12 cellular contexts compared by ENCODE assay signal in genomic region chr6:84618046-84618752, GRCh38.
DNase-seq lines count a peak whose midpoint lies in the region; ATAC-seq and TF ChIP-seq lines count a peak whose summit lies in the region.
"Had no signal": no experiment of that assay in that cellular context is flagged by ENCODE, and none has a peak within 500 bp of the region (broad histone marks: within the 10 kb centered on the region; RNA-seq: fewer than 3 reads in every experiment).

No MANE protein-coding gene starts in this region.

- H3K4me3 ChIP-seq in cardiac muscle cell (no peak overlapping the region), smooth muscle cell (no peak overlapping the region)
- H3K4me3 ChIP-seq: tibial nerve had no signal

- H2BK5ac ChIP-seq in H9 (ENCODE audit: insufficient read length, low read length), result no peak overlapping the region

- peak overlapping the region in 1 of 3 experiments; percentile 73; a peak in 3 of 7 replicates for H3K27ac Mint-ChIP-seq in H9

- H3K4me1 ChIP-seq in H9 (ENCODE audit: insufficient read depth, low read length), result no peaks in the 10 kb centered on the region
- H3K4me1 ChIP-seq in cardiac muscle cell (ENCODE audit: low read depth), result peaks cover 15% of the 10 kb centered on the region
- peaks cover 20% of the 10 kb centered on the region for H3K4me1 ChIP-seq in smooth muscle cell (ENCODE audit: low read depth)

- H2BK20ac ChIP-seq in H9 (ENCODE audit: low read depth, low read length, poor library complexity, severe bottlenecking), result no peak overlapping the region

- no CpG with 5 or more reads among the region's 8 CpGs for WGBS in H9 (ENCODE audit: extremely low coverage, insufficient read length, low lambda C conversion rate)
- 38% methylated on average over 8 of the region's 8 CpGs for WGBS in smooth muscle cell (ENCODE audit: low lambda C conversion rate)

- H3K9ac ChIP-seq in H9 (ENCODE audit: extremely low read depth, insufficient read length, low read length), result no peak overlapping the region
- peak overlapping the region; percentile 64 for H3K9ac ChIP-seq in smooth muscle cell (ENCODE audit: low read depth)

- H3K79me2 ChIP-seq in H9 (ENCODE audit: insufficient read depth, low read length) (no peaks in the 10 kb centered on the region), smooth muscle cell (ENCODE audit: low read depth) (no peaks in the 10 kb centered on the region)

- no peaks in the 10 kb centered on the region for H3K23me2 ChIP-seq in H9 (ENCODE audit: insufficient read length, low read depth, low read length, poor library complexity, severe bottlenecking)

- no peak overlapping the region for H4K91ac ChIP-seq in H9 (ENCODE audit: insufficient read length, low read depth, low read length)

- no peaks in the 10 kb centered on the region for H3K36me3 ChIP-seq in cardiac muscle cell
- H3K36me3 ChIP-seq in smooth muscle cell (ENCODE audit: low read depth), result no peaks in the 10 kb centered on the region
- H3K36me3 ChIP-seq: tibial nerve had no signal

- no peak overlapping the region for H3K56ac ChIP-seq in H9 (ENCODE audit: insufficient read length, low read depth, low read length)

- H3K27ac ChIP-seq in H9 (ENCODE audit: insufficient read length, low read depth, low read length) (no peak overlapping the region), cardiac muscle cell (peak overlapping the region; percentile 52), smooth muscle cell (ENCODE audit: low read depth) (peak overlapping the region; percentile 83)

- H3K18ac ChIP-seq in H9 (ENCODE audit: insufficient read length, low read depth, low read length), result no peak overlapping the region

- no peak overlapping the region for H4K5ac ChIP-seq in H9 (ENCODE audit: insufficient read length, low read depth, low read length)

- no peak overlapping the region for H3K4me2 ChIP-seq in H9 (ENCODE audit: insufficient read depth, insufficient read length, low read length)
- H3K4me2 ChIP-seq in smooth muscle cell, result peak overlapping the region; percentile 67

- no peaks in the 10 kb centered on the region for H3K9me3 ChIP-seq in H9 (ENCODE audit: control insufficient read depth, low read depth, low read length)
- H3K9me3 ChIP-seq in cardiac muscle cell (ENCODE audit: low read depth), result no peaks in the 10 kb centered on the region
- no peaks in the 10 kb centered on the region for H3K9me3 ChIP-seq in smooth muscle cell (replicated peaks; ENCODE audit: low read depth)
- H3K9me3 ChIP-seq: tibial nerve had no signal

- H3K79me1 ChIP-seq in H9 (ENCODE audit: insufficient read depth, low read depth, low read length, poor library complexity, severe bottlenecking), result no peaks in the 10 kb centered on the region

- no peak overlapping the region for H3K4ac ChIP-seq in H9 (ENCODE audit: low read depth, low read length)

- H4K20me1 ChIP-seq in H9 (ENCODE audit: control insufficient read depth, insufficient read depth, insufficient read length), result no peaks in the 10 kb centered on the region
- H4K20me1 ChIP-seq in smooth muscle cell (ENCODE audit: low read depth), result no peaks in the 10 kb centered on the region

- H3K27me3 ChIP-seq in H9 (ENCODE audit: insufficient read depth, low read length) (no peaks in the 10 kb centered on the region), cardiac muscle cell (peaks cover 3% of the 10 kb centered on the region), smooth muscle cell (ENCODE audit: low read depth) (no peaks in the 10 kb centered on the region)
- H3K27me3 ChIP-seq: tibial nerve had no signal

- peaks cover 9 to 12% of the 10 kb centered on the region in 2 experiments for H3K4me1 Mint-ChIP-seq in H9

- H3T11ph ChIP-seq in H9 (ENCODE audit: low read length), result no peak overlapping the region

- H3K23ac ChIP-seq in H9 (ENCODE audit: insufficient read length, low read depth, low read length), result no peak overlapping the region

- H2AFZ ChIP-seq in H9 (ENCODE audit: low read length) (peak overlapping the region; percentile 32), smooth muscle cell (ENCODE audit: low read depth) (peak overlapping the region; percentile 1)

- no peak for DNase-seq in H9
- DNase-seq in amniotic stem cell (lab: John Stamatoyannopoulos, UW), result peak; percentile 47
- peak; percentile 88 to 95 for DNase-seq in cardiac muscle cell (ENCODE audit: low read depth in 1 of 2, low spot score in 1 of 2)
- DNase-seq in smooth muscle cell (lab: John Stamatoyannopoulos, UW; ENCODE audit: unreplicated experiment), result no peak
- no peak for DNase-seq in mesenteric fat pad (ENCODE audit: low spot score)
- DNase-seq in left lobe of liver (ENCODE audit: low spot score), result no peak
- DNase-seq: NCI-H1092, NCI-H82, T-helper 9 cell had no signal

- H2BK12ac ChIP-seq in H9 (ENCODE audit: insufficient read length, low read depth, low read length), result no peak overlapping the region

- TF ChIP-seq CTCF in H9 (conservative IDR thresholded peaks at IDR 0.05) (no peak), cardiac muscle cell (IDR thresholded peaks at IDR 0.05; ENCODE audit: low read depth, low read length) (no peak), smooth muscle cell (IDR thresholded peaks at IDR 0.05; ENCODE audit: borderline replicate concordance, insufficient read depth, poor library complexity, severe bottlenecking) (no peak)

- no peak overlapping the region for H3K14ac ChIP-seq in H9 (ENCODE audit: insufficient read depth, low read length)

- no peaks in the 10 kb centered on the region for H3K27me3 Mint-ChIP-seq in H9 (ENCODE audit: low read depth)

- no peaks in the 10 kb centered on the region; a peak in 1 of 7 replicates for H3K36me3 Mint-ChIP-seq in H9 (ENCODE audit: insufficient read depth in 1 of 3, low read depth in 3 of 3)

- H3F3A ChIP-seq in smooth muscle cell (ENCODE audit: low read depth), result peaks cover 3% of the 10 kb centered on the region

- H4K8ac ChIP-seq in H9 (replicated peaks; ENCODE audit: insufficient read length, low read depth, low read length), result no peak overlapping the region

- no peak overlapping the region for H2BK120ac ChIP-seq in H9 (ENCODE audit: low read depth, low read length, poor library complexity, severe bottlenecking)

- ATAC-seq in HG03469 (IDR thresholded peaks at IDR 0.05; ENCODE audit: unreplicated experiment) (no peak), GM18517 (IDR thresholded peaks at IDR 0.05; ENCODE audit: unreplicated experiment) (no peak), left lobe of liver (no peak)

- H3K9me3 Mint-ChIP-seq in H9, result peaks cover 0 to 6% of the 10 kb centered on the region in 2 experiments; a peak in 2 of 5 replicates

- no peak overlapping the region for H2AK5ac ChIP-seq in H9 (ENCODE audit: insufficient read length, low read length)

- H2BK15ac ChIP-seq in H9 (ENCODE audit: low read depth, low read length), result no peak overlapping the region

- peak overlapping the region in 1 of 2 experiments; percentile 47; a peak in 1 of 5 replicates for H3K4me3 Mint-ChIP-seq in H9

Comparison
In these comparisons a context has a peak if more than half of its experiments do, and no peak if none do; other contexts are left out.
1. DNase-seq: peak in amniotic stem cell (single experiment) and cardiac muscle cell (2 of 2); none in H9 (single experiment), smooth muscle cell (single experiment), mesenteric fat pad (single experiment) and left lobe of liver (single experiment).